24 cellular contexts compared by ENCODE assay signal in genomic region chr1:44590475-44590874, GRCh38.
"Had no signal": no experiment of that assay in that cellular context is flagged by ENCODE, and none has a peak within 500 bp of the region (broad histone marks: within the 10 kb centered on the region; RNA-seq: fewer than 3 reads in every experiment).

No MANE protein-coding gene starts in this region.

- H3K4me3 ChIP-seq: ascending aorta, left ventricle myocardium inferior, neural progenitor cell, sigmoid colon, smooth muscle cell, tibial artery had no signal

- H3K4me1 ChIP-seq: ascending aorta, left ventricle myocardium inferior, neural progenitor cell, sigmoid colon, tibial artery had no signal

- H3K4me1 Mint-ChIP-seq: activated naive CD4-positive, alpha-beta T cell treated with anti-CD3 and anti-CD28 coated beads, Interleukin-2, amount 50 U/mL, for 24 hours; immature natural killer cell; mesothelial cell of epicardium had no signal

- H3K27ac ChIP-seq: ascending aorta, left ventricle myocardium inferior, neural progenitor cell, sigmoid colon, tibial artery had no signal

- H3K4me3 Mint-ChIP-seq: activated naive CD4-positive, alpha-beta T cell treated with anti-CD3 and anti-CD28 coated beads, Interleukin-2, amount 50 U/mL, for 24 hours; immature natural killer cell; mesothelial cell of epicardium; naive thymus-derived CD8-positive, alpha-beta T cell; neural progenitor cell; T-helper 1 cell treated with Interleukin-12 subunit alpha and Interleukin-12 subunit beta and Interleukin-4 antibody, amounts not matched to agents 30 μg/mL and 1 μg/mL, for 36 hours; WTC11 had no signal

- H3K9me3 Mint-ChIP-seq: activated naive CD4-positive, alpha-beta T cell treated with anti-CD3 and anti-CD28 coated beads, Interleukin-2, amount 50 U/mL, for 24 hours; immature natural killer cell; mesothelial cell of epicardium; naive thymus-derived CD8-positive, alpha-beta T cell; neural progenitor cell; T-helper 1 cell treated with Interleukin-12 subunit alpha and Interleukin-12 subunit beta and Interleukin-4 antibody, amounts not matched to agents 30 μg/mL and 1 μg/mL, for 36 hours; WTC11 had no signal

- ATAC-seq: esophagus mucosa; naive thymus-derived CD8-positive, alpha-beta T cell; WTC11 had no signal

- H3K36me3 Mint-ChIP-seq: activated naive CD4-positive, alpha-beta T cell treated with anti-CD3 and anti-CD28 coated beads, Interleukin-2, amount 50 U/mL, for 24 hours; immature natural killer cell; mesothelial cell of epicardium; naive thymus-derived CD8-positive, alpha-beta T cell; neural progenitor cell; WTC11 had no signal

- H3K36me3 ChIP-seq: ascending aorta, left ventricle myocardium inferior, neural progenitor cell, sigmoid colon, tibial artery had no signal

- H3K27me3 Mint-ChIP-seq: activated naive CD4-positive, alpha-beta T cell treated with anti-CD3 and anti-CD28 coated beads, Interleukin-2, amount 50 U/mL, for 24 hours had no signal

- H3K27me3 ChIP-seq: ascending aorta had no signal

- H3K9me3 ChIP-seq: ascending aorta, left ventricle myocardium inferior, sigmoid colon, tibial artery had no signal

- DNase-seq: activated gamma-delta T cell treated with Interleukin-2 at 50 U/mL for 16 hours; activated T-cell treated with anti-CD3 and anti-CD28 coated beads, Interleukin-2, amount 50 U/mL, for 1 hour; effector CD8-positive, alpha-beta T cell; foreskin melanocyte; immature natural killer cell; left ventricle myocardium inferior; mammary epithelial cell; naive thymus-derived CD8-positive, alpha-beta T cell; retina; sigmoid colon; stimulated activated CD4-positive, alpha-beta T cell treated with anti-CD3 and anti-CD28 coated beads, Interleukin-2, amount 100 ng/mL, for 48 hours; stimulated activated CD8-positive, alpha-beta memory T cell treated with anti-CD3 and anti-CD28 coated beads, Interleukin-4, amount 100 ng/mL, for 48 hours; stimulated activated naive CD4-positive, alpha-beta T cell; T1000; tibial artery had no signal

- H3K27ac Mint-ChIP-seq: activated naive CD4-positive, alpha-beta T cell treated with anti-CD3 and anti-CD28 coated beads, Interleukin-2, amount 50 U/mL, for 24 hours; immature natural killer cell; mesothelial cell of epicardium; naive thymus-derived CD8-positive, alpha-beta T cell; neural progenitor cell; progenitor cell of endocrine pancreas; T-helper 1 cell treated with Interleukin-12 subunit alpha and Interleukin-12 subunit beta and Interleukin-4 antibody, amounts not matched to agents 30 μg/mL and 1 μg/mL, for 36 hours; WTC11 had no signal
